Comparison of ENCODE assay signal across 8 cellular contexts in genomic region chr17:78013683-78014467, GRCh38. TPM values are rescaled to one million over a fixed set of nuclear protein-coding genes. Genes with fewer than 3 reads are reported as not detected.
DNase-seq lines count a peak whose midpoint lies in the region; ATAC-seq and TF ChIP-seq lines count a peak whose summit lies in the region.

No MANE protein-coding gene starts in this region.

- no peak overlapping the region for H2BK15ac ChIP-seq in H9 (ENCODE audit: low read depth, low read length)

- H2BK20ac ChIP-seq in H9 (ENCODE audit: low read depth, low read length, poor library complexity, severe bottlenecking) = no peak overlapping the region

- intact Hi-C loops in naive thymus-derived CD4-positive, alpha-beta T cell (cut with micrococcal nuclease) = loop anchor here (1.0 to 5.0 kb wide), 8 partner anchors 53 to 582 kb away; no protein-coding TSS in a partner anchor
- intact Hi-C loops in thyroid gland (cut with DNase I) = no loop called here

- H3K4me3 ChIP-seq in BE2C (ENCODE audit: low read depth, low read length) = no peak overlapping the region
- H3K4me3 ChIP-seq in naive thymus-derived CD4-positive, alpha-beta T cell (ENCODE audit: low read length) = no peak overlapping the region
- H3K4me3 ChIP-seq in thyroid gland (replicated peaks in 1 of 3) = no peak overlapping the region

- H3K4me2 ChIP-seq in H9 (ENCODE audit: insufficient read depth, insufficient read length, low read length) = no peak overlapping the region

- no peak for TF ChIP-seq POLR2A in erythroblast (IDR thresholded peaks at IDR 0.05; ENCODE audit: low read length)
- TF ChIP-seq POLR2A in thyroid gland (IDR thresholded peaks at IDR 0.05) = no peak

- no peak overlapping the region for H3K23ac ChIP-seq in H9 (ENCODE audit: insufficient read length, low read depth, low read length)

- H3K14ac ChIP-seq in H9 (ENCODE audit: insufficient read depth, low read length) = no peak overlapping the region

- no peak overlapping the region for H4K91ac ChIP-seq in H9 (ENCODE audit: insufficient read length, low read depth, low read length)

- CTCF ChIA-PET in activated CD8-positive, alpha-beta T cell treated with anti-CD3 and anti-CD28 coated beads, Interleukin-2, amount 10 ng/mL, durations not matched to agents 7 days and 5 days (lab: Charles Lee) = interaction anchor here (0.6 to 6.8 kb wide), 64 partner anchors 8 to 926 kb away, joined by 3 to 67 read pairs (median 5); partner anchors contain the start of gene TNRC6C
- CTCF ChIA-PET in naive thymus-derived CD4-positive, alpha-beta T cell (lab: Charles Lee) = interaction anchor here (0.6 to 5.2 kb wide), 34 partner anchors 9 to 927 kb away, joined by 3 to 61 read pairs (median 4); partner anchors contain the start of gene TNRC6C

- no peak overlapping the region for H3K9ac ChIP-seq in H9 (ENCODE audit: extremely low read depth, insufficient read length, low read length)

- H3K36me3 ChIP-seq in BE2C = peaks cover 13% of the 10 kb centered on the region
- H3K36me3 ChIP-seq in naive thymus-derived CD4-positive, alpha-beta T cell (ENCODE audit: control insufficient read depth in 2 of 3, insufficient read depth in 3 of 3, low read length in 3 of 3) = peaks cover 3 to 28% (median 13%) of the 10 kb centered on the region in 3 experiments
- no peaks in the 10 kb centered on the region for H3K36me3 ChIP-seq in thyroid gland

- peak; percentile 65 for ATAC-seq in activated CD8-positive, alpha-beta T cell treated with anti-CD3 and anti-CD28 coated beads, Interleukin-2, amount 10 ng/mL, durations not matched to agents 7 days and 5 days
- ATAC-seq in naive thymus-derived CD4-positive, alpha-beta T cell = peak; percentile 77
- no peak for ATAC-seq in GM21619 (IDR thresholded peaks at IDR 0.05; ENCODE audit: unreplicated experiment)

- no peaks in the 10 kb centered on the region for H3K79me1 ChIP-seq in H9 (ENCODE audit: insufficient read depth, low read depth, low read length, poor library complexity, severe bottlenecking)

- no peaks in the 10 kb centered on the region for H3K4me1 ChIP-seq in BE2C
- H3K4me1 ChIP-seq in H9 (ENCODE audit: insufficient read depth, low read length) = no peaks in the 10 kb centered on the region
- H3K4me1 ChIP-seq in naive thymus-derived CD4-positive, alpha-beta T cell (ENCODE audit: control insufficient read depth in 2 of 2, insufficient read depth in 2 of 2, low read length in 2 of 2) = peaks cover 0 to 3% of the 10 kb centered on the region in 2 donors
- no peaks in the 10 kb centered on the region for H3K4me1 ChIP-seq in thyroid gland

- no peak overlapping the region for H3K27ac Mint-ChIP-seq in H9
- no peak overlapping the region for H3K27ac Mint-ChIP-seq in activated CD8-positive, alpha-beta T cell treated with anti-CD3 and anti-CD28 coated beads, Interleukin-2, amount 10 ng/mL, durations not matched to agents 7 days and 5 days
- peak overlapping the region in 5 of 9 donors; percentile 3 to 64 (median 18) for H3K27ac Mint-ChIP-seq in naive thymus-derived CD4-positive, alpha-beta T cell

- H3K4me3 Mint-ChIP-seq in H9 = no peak overlapping the region
- no peak overlapping the region for H3K4me3 Mint-ChIP-seq in activated CD8-positive, alpha-beta T cell treated with anti-CD3 and anti-CD28 coated beads, Interleukin-2, amount 10 ng/mL, durations not matched to agents 7 days and 5 days
- H3K4me3 Mint-ChIP-seq in naive thymus-derived CD4-positive, alpha-beta T cell = no peak overlapping the region

- H2BK5ac ChIP-seq in H9 (ENCODE audit: insufficient read length, low read length) = no peak overlapping the region

- peak; percentile 68 for TF ChIP-seq CTCF in BE2C (IDR thresholded peaks at IDR 0.05; ENCODE audit: low read depth, low read length)
- peak; percentile 92 for TF ChIP-seq CTCF in H9 (conservative IDR thresholded peaks at IDR 0.05)
- peak; percentile 41 to 85 (median 68) for TF ChIP-seq CTCF in thyroid gland (IDR thresholded peaks at IDR 0.05)

- no peak overlapping the region for H4K5ac ChIP-seq in H9 (ENCODE audit: insufficient read length, low read depth, low read length)

- no peak overlapping the region for H2AK5ac ChIP-seq in H9 (ENCODE audit: insufficient read length, low read length)

- no peaks in the 10 kb centered on the region for H3K27me3 Mint-ChIP-seq in H9 (ENCODE audit: low read depth)
- H3K27me3 Mint-ChIP-seq in activated CD8-positive, alpha-beta T cell treated with anti-CD3 and anti-CD28 coated beads, Interleukin-2, amount 10 ng/mL, durations not matched to agents 7 days and 5 days (ENCODE audit: low read depth) = no peaks in the 10 kb centered on the region
- H3K27me3 Mint-ChIP-seq in naive thymus-derived CD4-positive, alpha-beta T cell = no peaks in the 10 kb centered on the region

- POLR2A ChIA-PET in activated CD8-positive, alpha-beta T cell treated with anti-CD3 and anti-CD28 coated beads, Interleukin-2, amount 10 ng/mL, durations not matched to agents 7 days and 5 days (lab: Charles Lee) = interaction anchor here (0.7 to 2.1 kb wide), 5 partner anchors 56 to 732 kb away, joined by 3 to 8 read pairs (median 4); partner anchors contain the start of gene TNRC6C
- POLR2A ChIA-PET in naive thymus-derived CD4-positive, alpha-beta T cell (lab: Charles Lee) = interaction anchor here (0.6 to 5.9 kb wide), 8 partner anchors 9 to 471 kb away, joined by 3 to 75 read pairs (median 4); partner anchors contain the start of gene TNRC6C

- no peaks in the 10 kb centered on the region for H3K9me3 Mint-ChIP-seq in H9
- H3K9me3 Mint-ChIP-seq in activated CD8-positive, alpha-beta T cell treated with anti-CD3 and anti-CD28 coated beads, Interleukin-2, amount 10 ng/mL, durations not matched to agents 7 days and 5 days (ENCODE audit: insufficient read depth) = no peaks in the 10 kb centered on the region
- H3K9me3 Mint-ChIP-seq in naive thymus-derived CD4-positive, alpha-beta T cell = peaks cover 0 to 2% (median 0%) of the 10 kb centered on the region in 11 donors

- no peaks in the 10 kb centered on the region for H3K27me3 ChIP-seq in BE2C
- H3K27me3 ChIP-seq in H9 (ENCODE audit: insufficient read depth, low read length) = no peaks in the 10 kb centered on the region
- H3K27me3 ChIP-seq in naive thymus-derived CD4-positive, alpha-beta T cell (ENCODE audit: control insufficient read depth in 2 of 2, insufficient read depth in 2 of 2, low read length in 2 of 2) = no peaks in the 10 kb centered on the region
- no peaks in the 10 kb centered on the region for H3K27me3 ChIP-seq in thyroid gland

- no peak overlapping the region for H3K27ac ChIP-seq in H9 (ENCODE audit: insufficient read length, low read depth, low read length)
- no peak overlapping the region for H3K27ac ChIP-seq in naive thymus-derived CD4-positive, alpha-beta T cell (ENCODE audit: low read depth, low read length)
- no peak overlapping the region for H3K27ac ChIP-seq in thyroid gland

- no peaks in the 10 kb centered on the region for H3K23me2 ChIP-seq in H9 (ENCODE audit: insufficient read length, low read depth, low read length, poor library complexity, severe bottlenecking)

- no peak overlapping the region for H3K4ac ChIP-seq in H9 (ENCODE audit: low read depth, low read length)

- no peak overlapping the region for H2AFZ ChIP-seq in H9 (ENCODE audit: low read length)

- no peaks in the 10 kb centered on the region for H4K20me1 ChIP-seq in H9 (ENCODE audit: control insufficient read depth, insufficient read depth, insufficient read length)

- no peaks in the 10 kb centered on the region; a peak in 3 of 7 replicates for H3K36me3 Mint-ChIP-seq in H9 (ENCODE audit: insufficient read depth in 1 of 3, low read depth in 3 of 3)
- peaks cover 6% of the 10 kb centered on the region for H3K36me3 Mint-ChIP-seq in activated CD8-positive, alpha-beta T cell treated with anti-CD3 and anti-CD28 coated beads, Interleukin-2, amount 10 ng/mL, durations not matched to agents 7 days and 5 days (ENCODE audit: low read depth)
- peaks cover 0 to 6% (median 1%) of the 10 kb centered on the region in 5 donors for H3K36me3 Mint-ChIP-seq in naive thymus-derived CD4-positive, alpha-beta T cell

- no peak overlapping the region for H2BK12ac ChIP-seq in H9 (ENCODE audit: insufficient read length, low read depth, low read length)

- no peak overlapping the region for H3K56ac ChIP-seq in H9 (ENCODE audit: insufficient read length, low read depth, low read length)

- no CpG with 5 or more reads among the region's 4 CpGs for WGBS in H9 (ENCODE audit: extremely low coverage, insufficient read length, low lambda C conversion rate)
- WGBS in thyroid gland, 2 donors = 45 to 49% methylated on average over 4 of the region's 4 CpGs

- H3K79me2 ChIP-seq in H9 (ENCODE audit: insufficient read depth, low read length) = no peaks in the 10 kb centered on the region

- peak; percentile 31 for DNase-seq in BE2C
- peak; percentile 56 for DNase-seq in H9
- DNase-seq in NCI-H524 treated with DMSO at 0.1 percent for 48 hours (lab: John Stamatoyannopoulos, UW) = peak; percentile 47
- peak; percentile 74 for DNase-seq in activated CD8-positive, alpha-beta T cell treated with anti-CD3 and anti-CD28 coated beads, Interleukin-2, amount 10 ng/mL, durations not matched to agents 7 days and 5 days
- DNase-seq in erythroblast (lab: John Stamatoyannopoulos, UW) = peak; percentile 75 to 88
- DNase-seq in naive thymus-derived CD4-positive, alpha-beta T cell = peak in 7 of 9 donors; percentile 39 to 68 (median 61)
- peak; percentile 55 to 62 for DNase-seq in thyroid gland

- no peak overlapping the region for H3T11ph ChIP-seq in H9 (ENCODE audit: low read length)

- peaks cover 3 to 5% of the 10 kb centered on the region in 2 experiments for H3K4me1 Mint-ChIP-seq in H9
- H3K4me1 Mint-ChIP-seq in activated CD8-positive, alpha-beta T cell treated with anti-CD3 and anti-CD28 coated beads, Interleukin-2, amount 10 ng/mL, durations not matched to agents 7 days and 5 days (ENCODE audit: low read depth) = peaks cover 17% of the 10 kb centered on the region
- peaks cover 18 to 58% (median 43%) of the 10 kb centered on the region in 7 donors for H3K4me1 Mint-ChIP-seq in naive thymus-derived CD4-positive, alpha-beta T cell

- no peak overlapping the region for H2BK120ac ChIP-seq in H9 (ENCODE audit: low read depth, low read length, poor library complexity, severe bottlenecking)

- H3K18ac ChIP-seq in H9 (ENCODE audit: insufficient read length, low read depth, low read length) = no peak overlapping the region

- H3K9me3 ChIP-seq in BE2C (no peaks in the 10 kb centered on the region), H9 (ENCODE audit: control insufficient read depth, low read depth, low read length) (no peaks in the 10 kb centered on the region), thyroid gland (no peaks in the 10 kb centered on the region)
- no peaks in the 10 kb centered on the region for H3K9me3 ChIP-seq in naive thymus-derived CD4-positive, alpha-beta T cell (ENCODE audit: control insufficient read depth in 2 of 3, low read length in 3 of 3)

- no peak overlapping the region for H4K8ac ChIP-seq in H9 (replicated peaks; ENCODE audit: insufficient read length, low read depth, low read length)

RNA-seq across cellular contexts. Expression of gene TNRC6C, which starts 55.4 kb away (rescaled TPM):
- 8.1 TPM for polyA plus RNA-seq in BE2C (2012; ENCODE audit: insufficient read depth, insufficient read length, low read depth)
- total RNA-seq in H9 (2021) = 24.7 and 25.7 TPM in 2 replicates
- total RNA-seq in activated CD8-positive, alpha-beta T cell treated with anti-CD3 and anti-CD28 coated beads, Interleukin-2, amount 10 ng/mL, durations not matched to agents 7 days and 5 days = 10 to 100 TPM; 33.3 to 36.2 TPM
- total RNA-seq in naive thymus-derived CD4-positive, alpha-beta T cell = 100 to 1,000 TPM in 3 of 5 experiments, 10 to 100 TPM in 2; 28.6 to 133 (median 104) TPM
- polyA plus RNA-seq in naive thymus-derived CD4-positive, alpha-beta T cell = 1 to 10 TPM; 7.4 to 8.2 TPM
- total RNA-seq in thyroid gland = 10 to 100 TPM in 3 of 4 donors, 1 to 10 TPM in 1; 9.1 to 32.7 (median 14.3) TPM

Comparison
In these comparisons a context has a peak if more than half of its experiments do, and no peak if none do; other contexts are left out.
1. DNase-seq: peak in every context shown above with its lines; median percentile 82 in erythroblast; 74 in activated CD8-positive, alpha-beta T cell treated with anti-CD3 and anti-CD28 coated beads, Interleukin-2, amount 10 ng/mL, durations not matched to agents 7 days and 5 days; 61 in naive thymus-derived CD4-positive, alpha-beta T cell; 58 in thyroid gland; 56 in H9; 47 in NCI-H524 treated with DMSO at 0.1 percent for 48 hours; 31 in BE2C.
2. H3K27ac Mint-ChIP-seq: peak in naive thymus-derived CD4-positive, alpha-beta T cell (5 of 9); none in H9 (0 of 3) and activated CD8-positive, alpha-beta T cell treated with anti-CD3 and anti-CD28 coated beads, Interleukin-2, amount 10 ng/mL, durations not matched to agents 7 days and 5 days (single experiment).
3. Peak in every context shown above with its lines, with median percentiles within 50 percentile points of each other: CTCF ChIP-seq.